In genomic region chrX:119240356-119240755, GRCh38 we compare ENCODE assay signal across 1 cellular context.
TF ChIP-seq lines count a peak whose summit lies in the region.

No MANE protein-coding gene starts in this region.

TF ChIP-seq in GM23338, 12 proteins besides CTCF, POLR2A, EP300 and RAD21 (continued from another document):
- no peak for TF ChIP-seq ETS1 (IDR thresholded peaks at IDR 0.05)
- no peak for TF ChIP-seq POLR2AphosphoS5 (IDR thresholded peaks at IDR 0.05; ENCODE audit: low read depth)
- no peak for TF ChIP-seq ZNF331 (CRISPR knock-in tag; IDR thresholded peaks at IDR 0.05; ENCODE audit: low read depth)
- no peak for TF ChIP-seq CREB1 (CRISPR knock-in tag; IDR thresholded peaks at IDR 0.05; ENCODE audit: low read depth)
- no peak for TF ChIP-seq NANOG (IDR thresholded peaks at IDR 0.05; ENCODE audit: borderline replicate concordance)
- TF ChIP-seq EZH2phosphoT487 (IDR thresholded peaks at IDR 0.05; ENCODE audit: unreplicated experiment) = no peak
- TF ChIP-seq JUNB (IDR thresholded peaks at IDR 0.05; ENCODE audit: unreplicated experiment) = no peak
- no peak for TF ChIP-seq REST (IDR thresholded peaks at IDR 0.05; ENCODE audit: unreplicated experiment)
- no peak for TF ChIP-seq STAT1 (IDR thresholded peaks at IDR 0.05; ENCODE audit: unreplicated experiment)
